16 cellular contexts compared by ENCODE assay signal in the genomic region with DNA sequence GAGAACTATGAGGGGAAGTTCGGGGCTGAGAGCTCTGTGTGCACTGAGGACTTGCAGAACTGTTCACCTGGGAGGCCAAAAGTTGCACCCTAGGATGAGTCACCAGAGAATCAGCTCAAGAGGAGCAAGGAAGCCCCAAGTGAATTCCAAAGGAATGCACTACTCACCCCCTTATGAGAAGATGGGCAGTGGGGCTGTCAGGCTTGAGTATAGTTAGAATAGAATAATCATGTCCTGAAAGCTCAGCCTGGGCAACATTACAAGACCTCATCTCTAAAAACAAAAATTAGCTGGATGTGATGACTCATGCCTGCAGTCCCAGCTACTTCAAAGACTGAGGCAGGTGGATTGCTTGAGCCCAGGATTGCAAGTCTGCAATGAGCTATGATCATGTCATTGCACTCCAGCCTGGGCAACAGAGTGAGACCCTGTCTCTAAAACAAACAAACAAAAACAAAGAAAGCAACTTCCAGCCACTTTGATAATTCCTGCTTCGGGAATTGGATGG. TPM values are rescaled to one million over a fixed set of nuclear protein-coding genes. Genes with fewer than 3 reads are reported as not detected.
DNase-seq lines count a peak whose midpoint lies in the region; ATAC-seq, FAIRE-seq and TF ChIP-seq lines count a peak whose summit lies in the region.
"Had no signal": no experiment of that assay in that cellular context is flagged by ENCODE, and none has a peak within 500 bp of the region (broad histone marks: within the 10 kb centered on the region; RNA-seq: fewer than 3 reads in every experiment).

No MANE protein-coding gene starts in this region.

- H3K9ac ChIP-seq in astrocyte (ENCODE audit: low read length) = no peak overlapping the region

- H3K4me3 ChIP-seq in heart left ventricle (no peak overlapping the region), astrocyte (ENCODE audit: insufficient read depth, low read depth, low read length) (no peak overlapping the region), tibial artery (no peak overlapping the region), stomach (no peak overlapping the region)
- H3K4me3 ChIP-seq: lung had no signal

- H3K4me3 Mint-ChIP-seq in astrocyte (ENCODE audit: unreplicated experiment) = peak overlapping the region; percentile 42
- H3K4me3 Mint-ChIP-seq: activated naive CD8-positive, alpha-beta T cell treated with anti-CD3 and anti-CD28 coated beads, Interleukin-2, amount 50 U/mL, for 24 hours had no signal

- TF ChIP-seq POLR2A in heart left ventricle (IDR thresholded peaks at IDR 0.05) (no peak), stomach (IDR thresholded peaks at IDR 0.05) (no peak)

- H3K27ac ChIP-seq in heart left ventricle (no peak overlapping the region), astrocyte (ENCODE audit: low read depth, low read length) (no peak overlapping the region), tibial artery (no peak overlapping the region), stomach (no peak overlapping the region)

- no peak overlapping the region for H3K4me2 ChIP-seq in astrocyte (ENCODE audit: low read length)

- peaks cover 7% of the 10 kb centered on the region for H3K4me1 Mint-ChIP-seq in astrocyte (ENCODE audit: low read depth, unreplicated experiment)

- DNase-seq in left cardiac atrium (no peak), heart left ventricle (no peak), astrocyte (ENCODE audit: low read depth) (peak; percentile 12), iris pigment epithelial cell (ENCODE audit: low read depth) (peak; percentile 45), urothelium cell line (ENCODE audit: low spot score) (peak; percentile 56), NCI-H2029 (lab: John Stamatoyannopoulos, UW) (no peak), tibial artery (no peak), stomach (no peak)
- DNase-seq: activated naive CD8-positive, alpha-beta T cell treated with anti-CD3 and anti-CD28 coated beads, Interleukin-2, amount 50 U/mL, for 24 hours; Calu3; hypothalamus; NCI-H1048; NCI-H345; substantia nigra had no signal

- H3K36me3 Mint-ChIP-seq in astrocyte (ENCODE audit: low read depth, unreplicated experiment) = peaks cover 6% of the 10 kb centered on the region

- H3K27me3 ChIP-seq in heart left ventricle = peaks cover 0 to 3% (median 0%) of the 10 kb centered on the region in 9 donors
- H3K27me3 ChIP-seq in astrocyte (ENCODE audit: insufficient read depth, low read length) = peaks cover 2% of the 10 kb centered on the region
- no peaks in the 10 kb centered on the region for H3K27me3 ChIP-seq in tibial artery
- no peaks in the 10 kb centered on the region for H3K27me3 ChIP-seq in stomach

- peaks cover 1% of the 10 kb centered on the region for H3K9me3 Mint-ChIP-seq in astrocyte (ENCODE audit: unreplicated experiment)
- H3K9me3 Mint-ChIP-seq: activated naive CD8-positive, alpha-beta T cell treated with anti-CD3 and anti-CD28 coated beads, Interleukin-2, amount 50 U/mL, for 24 hours had no signal

- H3K36me3 ChIP-seq in heart left ventricle (peaks cover 0 to 41% (median 37%) of the 10 kb centered on the region in 9 donors), astrocyte (ENCODE audit: insufficient read depth, low read length) (peaks cover 6% of the 10 kb centered on the region), tibial artery (peaks cover 38 to 41% (median 38%) of the 10 kb centered on the region in 3 donors), stomach (peaks cover 19 to 41% (median 38%) of the 10 kb centered on the region in 4 donors)

- TF ChIP-seq CTCF in heart left ventricle (IDR thresholded peaks at IDR 0.05) (no peak), astrocyte (IDR thresholded peaks at IDR 0.05; ENCODE audit: insufficient read depth, low read depth, low read length) (no peak), tibial artery (IDR thresholded peaks at IDR 0.05) (no peak), stomach (IDR thresholded peaks at IDR 0.05) (no peak)

- no peaks in the 10 kb centered on the region for H3K27me3 Mint-ChIP-seq in astrocyte (ENCODE audit: low read depth, unreplicated experiment)
- H3K27me3 Mint-ChIP-seq: activated naive CD8-positive, alpha-beta T cell treated with anti-CD3 and anti-CD28 coated beads, Interleukin-2, amount 50 U/mL, for 24 hours had no signal

- H3K9me3 ChIP-seq in heart left ventricle (no peaks in the 10 kb centered on the region), astrocyte (ENCODE audit: insufficient read depth, low read depth, low read length) (no peaks in the 10 kb centered on the region), tibial artery (no peaks in the 10 kb centered on the region), stomach (no peaks in the 10 kb centered on the region)

- WGBS in heart left ventricle, 4 donors = 74 to 89% (median 82%) methylated on average over 2 of the region's 2 CpGs
- WGBS in stomach, 5 donors = 57 to 75% (median 68%) methylated on average over 2 of the region's 2 CpGs

- TF ChIP-seq EP300 in stomach (IDR thresholded peaks at IDR 0.05) = no peak

- intact Hi-C loops in left cardiac atrium (cut with DNase I) = no loop called here
- intact Hi-C loops in heart left ventricle (cut with DNase I) = loop anchor here in 1 of 10 donors (10.0 kb wide), 1 partner anchor 61 kb away; no protein-coding TSS in a partner anchor
- intact Hi-C loops in tibial artery (cut with DNase I; ENCODE audit: low total_unique reads) = no loop called here
- intact Hi-C loops in stomach (cut with DNase I; ENCODE audit: low total_unique reads) = no loop called here

- H2AFZ ChIP-seq in astrocyte (ENCODE audit: low read depth, low read length) = no peak overlapping the region

- H3K4me1 ChIP-seq in heart left ventricle = peaks cover 0 to 25% (median 0%) of the 10 kb centered on the region in 12 donors
- H3K4me1 ChIP-seq in astrocyte (ENCODE audit: insufficient read depth, low read length) = no peaks in the 10 kb centered on the region
- H3K4me1 ChIP-seq in tibial artery = peaks cover 0 to 11% (median 5%) of the 10 kb centered on the region in 4 donors
- peaks cover 0 to 22% (median 12%) of the 10 kb centered on the region in 4 donors for H3K4me1 ChIP-seq in stomach

- no peaks in the 10 kb centered on the region for H4K20me1 ChIP-seq in astrocyte (ENCODE audit: insufficient read depth, low read length)

- ATAC-seq in left cardiac atrium (peak; percentile 16 to 55), heart left ventricle (no peak)
- ATAC-seq: activated naive CD8-positive, alpha-beta T cell treated with anti-CD3 and anti-CD28 coated beads, Interleukin-2, amount 50 U/mL, for 24 hours had no signal

- H3K27ac Mint-ChIP-seq in astrocyte (ENCODE audit: unreplicated experiment) = no peak overlapping the region
- H3K27ac Mint-ChIP-seq: activated naive CD8-positive, alpha-beta T cell treated with anti-CD3 and anti-CD28 coated beads, Interleukin-2, amount 50 U/mL, for 24 hours had no signal

- FAIRE-seq in astrocyte (lab: Jason Lieb, UNC) (no peak), urothelium cell line (lab: Jason Lieb, UNC) (no peak)
- FAIRE-seq: colon had no signal

- no peaks in the 10 kb centered on the region for H3K79me2 ChIP-seq in astrocyte (ENCODE audit: insufficient read depth, low read length)

RNA-seq across cellular contexts. Expression of a gene that starts 30.0 kb away (rescaled TPM):
- total RNA-seq in left cardiac atrium = 10 to 100 TPM; 13.1 to 25.2 TPM
- total RNA-seq in heart left ventricle = 10 to 100 TPM in 3 of 9 donors, 1 to 10 TPM in 6; 4.2 to 39.0 (median 5.8) TPM
- 1 to 10 TPM; 3.6 to 6.0 TPM for polyA plus RNA-seq in heart left ventricle
- total RNA-seq in astrocyte = 3.5 and 5.1 TPM in 2 replicates
- 10 to 100 TPM in 4 of 5 donors, 1 to 10 TPM in 1; 2.2 to 38.7 (median 15.6) TPM for total RNA-seq in stomach
- 10 to 100 TPM in 2 of 3 donors, 1 to 10 TPM in 1; 6.7 to 11.9 (median 11.9) TPM for polyA plus RNA-seq in stomach

Comparison
In these comparisons a context has a peak if more than half of its experiments do, and no peak if none do; other contexts are left out.
1. ATAC-seq: peak in left cardiac atrium (2 of 2); none in heart left ventricle (0 of 4).
2. DNase-seq: peak in astrocyte (single experiment), iris pigment epithelial cell (single experiment) and urothelium cell line (single experiment); none in left cardiac atrium (single experiment), heart left ventricle (0 of 5), NCI-H2029 (single experiment), tibial artery (0 of 2) and stomach (single experiment).